ENCODE assay signal across 2 cellular contexts in the genomic region with DNA sequence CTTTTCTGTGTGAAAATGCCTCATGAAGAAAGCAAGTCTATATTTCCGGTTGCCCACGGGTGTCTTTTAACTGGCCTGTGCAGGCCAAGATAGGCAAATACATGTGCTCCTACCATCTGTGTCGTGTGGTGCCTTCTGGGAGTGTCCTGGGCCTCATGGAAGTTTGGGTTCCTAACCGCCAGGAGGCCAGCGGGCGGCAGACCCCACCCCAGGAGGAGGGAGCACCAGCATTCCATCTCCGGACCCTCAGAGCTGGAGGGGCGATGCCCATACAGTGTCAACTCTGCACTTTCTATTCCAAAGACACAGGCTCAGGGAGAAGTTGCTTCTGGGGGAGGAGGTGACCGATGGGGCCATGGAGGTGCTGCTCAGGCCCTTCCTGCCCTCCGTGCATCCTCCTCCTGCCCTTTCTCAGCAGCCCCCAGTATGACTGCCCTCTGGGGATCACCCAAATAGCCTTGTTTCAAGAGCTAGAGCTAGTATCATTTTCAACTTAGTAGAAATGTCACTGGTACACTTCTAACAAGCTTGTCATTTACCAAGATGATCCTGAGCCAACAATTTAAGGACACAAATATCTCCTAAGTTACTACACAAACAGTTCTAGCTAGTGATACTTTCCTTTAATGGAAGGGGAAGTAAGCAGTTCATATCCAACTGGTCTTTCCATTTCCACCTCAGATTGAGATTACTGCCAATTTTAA.
TF ChIP-seq lines count a peak whose summit lies in the region.

No MANE protein-coding gene starts in this region.

TF ChIP-seq in K562, 482 proteins besides CTCF, POLR2A, EP300 and RAD21:
- TF ChIP-seq, protein P1, sequence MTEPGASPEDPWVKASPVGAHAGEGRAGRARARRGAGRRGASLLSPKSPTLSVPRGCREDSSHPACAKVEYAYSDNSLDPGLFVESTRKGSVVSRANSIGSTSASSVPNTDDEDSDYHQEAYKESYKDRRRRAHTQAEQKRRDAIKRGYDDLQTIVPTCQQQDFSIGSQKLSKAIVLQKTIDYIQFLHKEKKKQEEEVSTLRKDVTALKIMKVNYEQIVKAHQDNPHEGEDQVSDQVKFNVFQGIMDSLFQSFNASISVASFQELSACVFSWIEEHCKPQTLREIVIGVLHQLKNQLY (CRISPR knock-in tag; conservative IDR thresholded peaks at IDR 0.05), result no peak
- no peak for TF ChIP-seq MAZ (CRISPR knock-in tag; conservative IDR thresholded peaks at IDR 0.05 in 1 of 2, IDR thresholded peaks at IDR 0.05 in 1 of 2)

TF ChIP-seq in SK-N-SH, 30 proteins besides CTCF, POLR2A, EP300 and RAD21:
- TF ChIP-seq MEF2A (IDR thresholded peaks at IDR 0.05; ENCODE audit: borderline replicate concordance, low read depth), result no peak
